ENCODE assay signal across 19 cellular contexts in the genomic region with DNA sequence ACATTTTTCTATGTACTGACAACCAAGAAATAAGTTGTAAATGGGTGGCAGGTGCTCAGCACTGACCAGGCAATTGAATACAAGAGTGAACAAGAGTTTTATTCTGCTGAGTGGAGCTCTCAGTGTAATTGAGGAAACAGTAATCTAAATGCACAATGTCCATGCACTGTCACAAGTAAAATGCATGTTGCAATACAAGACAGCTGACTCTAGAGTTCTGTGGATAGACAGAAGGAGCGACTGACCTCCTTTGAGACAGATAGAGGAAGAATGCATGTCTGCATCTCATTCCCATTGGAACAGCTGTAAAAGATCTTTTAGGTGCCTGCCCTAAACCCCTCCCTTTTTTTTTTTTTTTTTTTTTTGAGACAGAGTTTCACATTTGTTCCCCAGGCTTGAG.
DNase-seq lines count a peak whose midpoint lies in the region; ATAC-seq and TF ChIP-seq lines count a peak whose summit lies in the region.
"Had no signal": no experiment of that assay in that cellular context is flagged by ENCODE, and none has a peak within 500 bp of the region (broad histone marks: within the 10 kb centered on the region; RNA-seq: fewer than 3 reads in every experiment).

No MANE protein-coding gene starts in this region.

- peak; percentile 51 for ATAC-seq in left ventricle myocardium superior
- ATAC-seq in upper lobe of right lung = no peak
- no peak for ATAC-seq in esophagus mucosa
- ATAC-seq: HCT116 had no signal

- no peak overlapping the region for H3K27ac ChIP-seq in right atrium auricular region
- peak overlapping the region in 53 of 59 donors; percentile 10 to 99 (median 92) for H3K27ac ChIP-seq in dorsolateral prefrontal cortex
- H3K27ac ChIP-seq in upper lobe of right lung = no peak overlapping the region
- H3K27ac ChIP-seq: BLaER1, HL-60 had no signal

- intact Hi-C loops in left ventricle myocardium superior (cut with micrococcal nuclease) (loop anchor here (10.0 kb wide), 1 partner anchor 294 kb away; the partner anchor contains the start of gene FBXL7), dorsolateral prefrontal cortex (cut with DNase I) (loop anchor here in 1 of 2 donors (10.0 kb wide), 3 partner anchors 194 to 414 kb away; no protein-coding TSS in a partner anchor), upper lobe of right lung (cut with DNase I) (no loop called here)

- H3K27me3 ChIP-seq in right atrium auricular region (no peaks in the 10 kb centered on the region), dorsolateral prefrontal cortex (no peaks in the 10 kb centered on the region), upper lobe of right lung (no peaks in the 10 kb centered on the region)
- H3K27me3 ChIP-seq: BLaER1 had no signal

- TF ChIP-seq CTCF in right atrium auricular region (IDR thresholded peaks at IDR 0.05) (no peak), dorsolateral prefrontal cortex (IDR thresholded peaks at IDR 0.05 in 54 of 56, conservative IDR thresholded peaks at IDR 0.05 in 2 of 56; ENCODE audit: low read depth in 1 of 56, partially characterized antibody in 56 of 56) (peak in 1 of 56 donors; percentile 10), upper lobe of right lung (IDR thresholded peaks at IDR 0.05) (no peak)

- H3K9me3 ChIP-seq in right atrium auricular region (no peaks in the 10 kb centered on the region), upper lobe of right lung (no peaks in the 10 kb centered on the region)

- H3K4me1 ChIP-seq in right atrium auricular region (peaks cover 0 to 22% of the 10 kb centered on the region in 2 donors), upper lobe of right lung (peaks cover 15% of the 10 kb centered on the region)

- no peaks in the 10 kb centered on the region for H3K36me3 ChIP-seq in right atrium auricular region
- H3K36me3 ChIP-seq in upper lobe of right lung = no peaks in the 10 kb centered on the region
- H3K36me3 ChIP-seq: BLaER1 had no signal

- DNase-seq in NCI-H510A treated with DMSO at 0.1 percent for 48 hours (lab: John Stamatoyannopoulos, UW) (peak; percentile 23), NCI-H510A (lab: John Stamatoyannopoulos, UW) (no peak), left ventricle myocardium superior (no peak), right atrium auricular region (ENCODE audit: low spot score) (no peak), dorsolateral prefrontal cortex (no peak), kidney glomerular epithelial cell (lab: John Stamatoyannopoulos, UW) (no peak), upper lobe of right lung (no peak)
- DNase-seq: 8988T; CD4-positive, alpha-beta memory T cell; DMS153; DMS79; GDM1; GOT3; H7; HFFc6 had no signal

- no peak overlapping the region for H3K4me3 ChIP-seq in right atrium auricular region
- H3K4me3 ChIP-seq in dorsolateral prefrontal cortex = no peak overlapping the region
- no peak overlapping the region for H3K4me3 ChIP-seq in upper lobe of right lung
- H3K4me3 ChIP-seq: BLaER1 had no signal

Comparison
In these comparisons a context has a peak if more than half of its experiments do, and no peak if none do; other contexts are left out.
1. H3K27ac ChIP-seq: peak in dorsolateral prefrontal cortex (53 of 59); none in right atrium auricular region (0 of 2) and upper lobe of right lung (single experiment).